Comparison of ENCODE assay signal across 13 cellular contexts in genomic region chr12:16389594-16389993, GRCh38. TPM values are rescaled to one million over a fixed set of nuclear protein-coding genes. Genes with fewer than 3 reads are reported as not detected.
DNase-seq lines count a peak whose midpoint lies in the region; ATAC-seq and TF ChIP-seq lines count a peak whose summit lies in the region.
"Had no signal": no experiment of that assay in that cellular context is flagged by ENCODE, and none has a peak within 500 bp of the region (broad histone marks: within the 10 kb centered on the region; RNA-seq: fewer than 3 reads in every experiment).

No MANE protein-coding gene starts in this region.

- no peak for TF ChIP-seq EP300 in Ishikawa (IDR thresholded peaks at IDR 0.05; ENCODE audit: borderline replicate concordance)

- 40 to 46% methylated on average over 4 of the region's 4 CpGs for WGBS in lung, 2 donors

- no peak overlapping the region for H3K4me3 ChIP-seq in lung

- peaks cover 0 to 2% of the 10 kb centered on the region in 2 donors for H3K9me3 ChIP-seq in lung (ENCODE audit: control insufficient read depth in 2 of 2, insufficient read depth in 1 of 2, low read length in 1 of 2)

- H3K27ac ChIP-seq in lung (ENCODE audit: low read depth in 1 of 2, low read length in 1 of 2), result no peak overlapping the region
- H3K27ac ChIP-seq: parathyroid adenoma had no signal

- H3K4me1 Mint-ChIP-seq in activated CD8-positive, alpha-beta T cell treated with anti-CD3 and anti-CD28 coated beads for 36 hours (ENCODE audit: low read depth), result no peaks in the 10 kb centered on the region

- no peaks in the 10 kb centered on the region for H3K36me3 Mint-ChIP-seq in activated CD8-positive, alpha-beta T cell treated with anti-CD3 and anti-CD28 coated beads for 36 hours (ENCODE audit: low read depth)

- H3K4me1 ChIP-seq in lung (ENCODE audit: control insufficient read depth in 2 of 2, insufficient read depth in 2 of 2, low read length in 2 of 2), result no peaks in the 10 kb centered on the region
- H3K4me1 ChIP-seq: parathyroid adenoma had no signal

- no peak for TF ChIP-seq RAD21 in Ishikawa (IDR thresholded peaks at IDR 0.05; ENCODE audit: low read depth)

- intact Hi-C loops in activated CD8-positive, alpha-beta T cell treated with anti-CD3 and anti-CD28 coated beads for 36 hours (cut with micrococcal nuclease), result no loop called here

- no peak for TF ChIP-seq CTCF in lung (IDR thresholded peaks at IDR 0.05; ENCODE audit: control extremely low read depth, extremely low read depth)
- TF ChIP-seq CTCF in activated CD8-positive, alpha-beta T cell treated with anti-CD3 and anti-CD28 coated beads for 36 hours (IDR thresholded peaks at IDR 0.05), result no peak

- no peak overlapping the region for H3K4me3 Mint-ChIP-seq in activated CD8-positive, alpha-beta T cell treated with anti-CD3 and anti-CD28 coated beads for 36 hours
- H3K4me3 Mint-ChIP-seq: WTC11 had no signal

- CTCF ChIA-PET in activated CD8-positive, alpha-beta T cell treated with anti-CD3 and anti-CD28 coated beads for 36 hours (lab: Charles Lee), result no interaction called here

- ATAC-seq in lung (ENCODE audit: insufficient read depth, low FRiP score) (peak; percentile 31), GM19455 (IDR thresholded peaks at IDR 0.05; ENCODE audit: unreplicated experiment) (no peak), HG02852 (IDR thresholded peaks at IDR 0.05; ENCODE audit: unreplicated experiment) (no peak)
- ATAC-seq in activated CD8-positive, alpha-beta T cell treated with anti-CD3 and anti-CD28 coated beads for 36 hours, result no peak
- ATAC-seq: WTC11 had no signal

- no peak overlapping the region for H3K27ac Mint-ChIP-seq in activated CD8-positive, alpha-beta T cell treated with anti-CD3 and anti-CD28 coated beads for 36 hours
- H3K27ac Mint-ChIP-seq: WTC11 had no signal

- H3K27me3 Mint-ChIP-seq in activated CD8-positive, alpha-beta T cell treated with anti-CD3 and anti-CD28 coated beads for 36 hours, result no peaks in the 10 kb centered on the region

- H3K27me3 ChIP-seq in lung (ENCODE audit: control insufficient read depth, insufficient read depth), result no peaks in the 10 kb centered on the region

- H3K36me3 ChIP-seq in lung (ENCODE audit: control insufficient read depth in 2 of 2, insufficient read depth in 2 of 2, low read length in 2 of 2), result no peaks in the 10 kb centered on the region

- DNase-seq in AML-193 (lab: John Stamatoyannopoulos, UW) (peak; percentile 35 to 41), amniotic epithelial cell (ENCODE audit: low read depth) (peak; percentile 94), lung (ENCODE audit: low spot score) (no peak), NCI-H524 (lab: John Stamatoyannopoulos, UW) (no peak)
- no peak for DNase-seq in activated CD8-positive, alpha-beta T cell treated with anti-CD3 and anti-CD28 coated beads for 36 hours
- DNase-seq: activated T-cell treated with anti-CD3 and anti-CD28 coated beads, Interleukin-2, amount 50 U/mL, for 48 hours; Calu3; NCI-H1930 had no signal

- POLR2A ChIA-PET in activated CD8-positive, alpha-beta T cell treated with anti-CD3 and anti-CD28 coated beads for 36 hours (lab: Charles Lee), result no interaction called here

- peaks cover 1% of the 10 kb centered on the region for H3K9me3 Mint-ChIP-seq in activated CD8-positive, alpha-beta T cell treated with anti-CD3 and anti-CD28 coated beads for 36 hours

TF ChIP-seq in Ishikawa, 13 proteins besides CTCF, POLR2A, EP300 and RAD21:
- TF ChIP-seq CEBPB (IDR thresholded peaks at IDR 0.05) (peak; percentile 78), USF1 (IDR thresholded peaks at IDR 0.05) (no peak)
TF ChIP-seq in Ishikawa: peak in this region for 1.

RNA-seq across cellular contexts. Expression of gene MGST1, which starts 42.1 kb away (rescaled TPM):
- 100 to 1,000 TPM; 134 to 381 TPM for total RNA-seq in lung
- 100 to 1,000 TPM; 449 to 756 TPM for polyA plus RNA-seq in lung
- total RNA-seq in activated CD8-positive, alpha-beta T cell treated with anti-CD3 and anti-CD28 coated beads for 36 hours, result not detected

Comparison
In these comparisons a context has a peak if more than half of its experiments do, and no peak if none do; other contexts are left out.
1. DNase-seq: peak in AML-193 (2 of 2) and amniotic epithelial cell (single experiment); none in lung (single experiment), activated CD8-positive, alpha-beta T cell treated with anti-CD3 and anti-CD28 coated beads for 36 hours (single experiment) and NCI-H524 (0 of 2).
2. RNA of gene MGST1, which starts 42.1 kb away (total RNA-seq): 134 to 381 TPM in lung; not detected in activated CD8-positive, alpha-beta T cell treated with anti-CD3 and anti-CD28 coated beads for 36 hours; every median in the first group is over 100 times any median in the second.